1 cellular context compared by ENCODE assay signal in the genomic region with DNA sequence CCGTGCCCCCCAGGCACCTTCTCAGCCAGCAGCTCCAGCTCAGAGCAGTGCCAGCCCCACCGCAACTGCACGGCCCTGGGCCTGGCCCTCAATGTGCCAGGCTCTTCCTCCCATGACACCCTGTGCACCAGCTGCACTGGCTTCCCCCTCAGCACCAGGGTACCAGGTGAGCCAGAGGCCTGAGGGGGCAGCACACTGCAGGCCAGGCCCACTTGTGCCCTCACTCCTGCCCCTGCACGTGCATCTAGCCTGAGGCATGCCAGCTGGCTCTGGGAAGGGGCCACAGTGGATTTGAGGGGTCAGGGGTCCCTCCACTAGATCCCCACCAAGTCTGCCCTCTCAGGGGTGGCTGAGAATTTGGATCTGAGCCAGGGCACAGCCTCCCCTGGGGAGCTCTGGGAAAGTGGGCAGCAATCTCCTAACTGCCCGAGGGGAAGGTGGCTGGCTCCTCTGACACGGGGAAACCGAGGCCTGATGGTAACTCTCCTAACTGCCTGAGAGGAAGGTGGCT.
TF ChIP-seq lines count a peak whose summit lies in the region.

No MANE protein-coding gene starts in this region.

TF ChIP-seq in HepG2, 621 proteins besides CTCF, POLR2A, EP300 and RAD21 (continued from another document and continues in another):
- TF ChIP-seq CENPT (CRISPR knock-in tag; IDR thresholded peaks at IDR 0.05; ENCODE audit: low read depth) (no peak), ZNF329 (CRISPR knock-in tag; IDR thresholded peaks at IDR 0.05; ENCODE audit: low read depth) (no peak), ZNF720 (CRISPR knock-in tag; IDR thresholded peaks at IDR 0.05) (no peak), NPAS2 (CRISPR knock-in tag; IDR thresholded peaks at IDR 0.05; ENCODE audit: borderline replicate concordance) (no peak), HNRNPK (IDR thresholded peaks at IDR 0.05; ENCODE audit: low read depth, low read length, poor library complexity, severe bottlenecking) (no peak), ZNF570 (CRISPR knock-in tag; IDR thresholded peaks at IDR 0.05; ENCODE audit: borderline replicate concordance) (no peak), ZKSCAN1 (IDR thresholded peaks at IDR 0.05; ENCODE audit: low read length) (no peak), ZNF737 (CRISPR knock-in tag; IDR thresholded peaks at IDR 0.05; ENCODE audit: borderline replicate concordance) (no peak), TCF7L2 (IDR thresholded peaks at IDR 0.05; ENCODE audit: low read depth, low read length) (no peak), ZNF660 (CRISPR knock-in tag; IDR thresholded peaks at IDR 0.05; ENCODE audit: borderline replicate concordance, low read depth) (no peak), ARNT (IDR thresholded peaks at IDR 0.05) (no peak), ZFP37 (CRISPR knock-in tag; IDR thresholded peaks at IDR 0.05; ENCODE audit: borderline replicate concordance) (no peak), PREB (CRISPR knock-in tag; IDR thresholded peaks at IDR 0.05) (no peak), PHF21A (CRISPR knock-in tag; IDR thresholded peaks at IDR 0.05) (no peak), ZFX (CRISPR knock-in tag; IDR thresholded peaks at IDR 0.05; ENCODE audit: low read depth) (0 out of 2 replicates have a peak, but pooled peaks have one; percentile 17), ZNF382 (CRISPR knock-in tag; IDR thresholded peaks at IDR 0.05; ENCODE audit: borderline replicate concordance) (no peak), TFE3 (CRISPR knock-in tag; IDR thresholded peaks at IDR 0.05) (no peak), ZNF674 (CRISPR knock-in tag; IDR thresholded peaks at IDR 0.05; ENCODE audit: low read depth) (no peak), ZNF3 (CRISPR knock-in tag; IDR thresholded peaks at IDR 0.05) (no peak), FOXK1 (CRISPR knock-in tag; IDR thresholded peaks at IDR 0.05; ENCODE audit: borderline replicate concordance, low read depth) (no peak), SP2 (CRISPR knock-in tag; IDR thresholded peaks at IDR 0.05) (no peak), REL (CRISPR knock-in tag; conservative IDR thresholded peaks at IDR 0.05) (no peak), STAG1 (CRISPR knock-in tag; IDR thresholded peaks at IDR 0.05) (no peak), ZNF747 (CRISPR knock-in tag; IDR thresholded peaks at IDR 0.05; ENCODE audit: borderline replicate concordance) (no peak), MAF1 (CRISPR knock-in tag; IDR thresholded peaks at IDR 0.05; ENCODE audit: borderline replicate concordance) (no peak), MTF1 (CRISPR knock-in tag; IDR thresholded peaks at IDR 0.05) (no peak), KDM2A (CRISPR knock-in tag; IDR thresholded peaks at IDR 0.05; ENCODE audit: borderline replicate concordance, low read depth) (no peak)
- TF ChIP-seq, protein P1, sequence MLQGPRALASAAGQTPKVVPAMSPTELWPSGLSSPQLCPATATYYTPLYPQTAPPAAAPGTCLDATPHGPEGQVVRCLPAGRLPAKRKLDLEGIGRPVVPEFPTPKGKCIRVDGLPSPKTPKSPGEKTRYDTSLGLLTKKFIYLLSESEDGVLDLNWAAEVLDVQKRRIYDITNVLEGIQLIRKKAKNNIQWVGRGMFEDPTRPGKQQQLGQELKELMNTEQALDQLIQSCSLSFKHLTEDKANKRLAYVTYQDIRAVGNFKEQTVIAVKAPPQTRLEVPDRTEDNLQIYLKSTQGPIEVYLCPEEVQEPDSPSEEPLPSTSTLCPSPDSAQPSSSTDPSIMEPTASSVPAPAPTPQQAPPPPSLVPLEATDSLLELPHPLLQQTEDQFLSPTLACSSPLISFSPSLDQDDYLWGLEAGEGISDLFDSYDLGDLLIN (CRISPR knock-in tag; IDR thresholded peaks at IDR 0.05; ENCODE audit: borderline replicate concordance), result no peak
- TF ChIP-seq, protein P2, sequence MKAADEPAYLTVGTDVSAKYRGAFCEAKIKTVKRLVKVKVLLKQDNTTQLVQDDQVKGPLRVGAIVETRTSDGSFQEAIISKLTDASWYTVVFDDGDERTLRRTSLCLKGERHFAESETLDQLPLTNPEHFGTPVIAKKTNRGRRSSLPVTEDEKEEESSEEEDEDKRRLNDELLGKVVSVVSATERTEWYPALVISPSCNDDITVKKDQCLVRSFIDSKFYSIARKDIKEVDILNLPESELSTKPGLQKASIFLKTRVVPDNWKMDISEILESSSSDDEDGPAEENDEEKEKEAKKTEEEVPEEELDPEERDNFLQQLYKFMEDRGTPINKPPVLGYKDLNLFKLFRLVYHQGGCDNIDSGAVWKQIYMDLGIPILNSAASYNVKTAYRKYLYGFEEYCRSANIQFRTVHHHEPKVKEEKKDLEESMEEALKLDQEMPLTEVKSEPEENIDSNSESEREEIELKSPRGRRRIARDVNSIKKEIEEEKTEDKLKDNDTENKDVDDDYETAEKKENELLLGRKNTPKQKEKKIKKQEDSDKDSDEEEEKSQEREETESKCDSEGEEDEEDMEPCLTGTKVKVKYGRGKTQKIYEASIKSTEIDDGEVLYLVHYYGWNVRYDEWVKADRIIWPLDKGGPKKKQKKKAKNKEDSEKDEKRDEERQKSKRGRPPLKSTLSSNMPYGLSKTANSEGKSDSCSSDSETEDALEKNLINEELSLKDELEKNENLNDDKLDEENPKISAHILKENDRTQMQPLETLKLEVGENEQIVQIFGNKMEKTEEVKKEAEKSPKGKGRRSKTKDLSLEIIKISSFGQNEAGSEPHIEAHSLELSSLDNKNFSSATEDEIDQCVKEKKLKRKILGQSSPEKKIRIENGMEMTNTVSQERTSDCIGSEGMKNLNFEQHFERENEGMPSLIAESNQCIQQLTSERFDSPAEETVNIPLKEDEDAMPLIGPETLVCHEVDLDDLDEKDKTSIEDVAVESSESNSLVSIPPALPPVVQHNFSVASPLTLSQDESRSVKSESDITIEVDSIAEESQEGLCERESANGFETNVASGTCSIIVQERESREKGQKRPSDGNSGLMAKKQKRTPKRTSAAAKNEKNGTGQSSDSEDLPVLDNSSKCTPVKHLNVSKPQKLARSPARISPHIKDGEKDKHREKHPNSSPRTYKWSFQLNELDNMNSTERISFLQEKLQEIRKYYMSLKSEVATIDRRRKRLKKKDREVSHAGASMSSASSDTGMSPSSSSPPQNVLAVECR (CRISPR knock-in tag; IDR thresholded peaks at IDR 0.05; ENCODE audit: borderline replicate concordance), result 0 out of 2 replicates have a peak, but pooled peaks have one; percentile 41
- TF ChIP-seq, protein P3, sequence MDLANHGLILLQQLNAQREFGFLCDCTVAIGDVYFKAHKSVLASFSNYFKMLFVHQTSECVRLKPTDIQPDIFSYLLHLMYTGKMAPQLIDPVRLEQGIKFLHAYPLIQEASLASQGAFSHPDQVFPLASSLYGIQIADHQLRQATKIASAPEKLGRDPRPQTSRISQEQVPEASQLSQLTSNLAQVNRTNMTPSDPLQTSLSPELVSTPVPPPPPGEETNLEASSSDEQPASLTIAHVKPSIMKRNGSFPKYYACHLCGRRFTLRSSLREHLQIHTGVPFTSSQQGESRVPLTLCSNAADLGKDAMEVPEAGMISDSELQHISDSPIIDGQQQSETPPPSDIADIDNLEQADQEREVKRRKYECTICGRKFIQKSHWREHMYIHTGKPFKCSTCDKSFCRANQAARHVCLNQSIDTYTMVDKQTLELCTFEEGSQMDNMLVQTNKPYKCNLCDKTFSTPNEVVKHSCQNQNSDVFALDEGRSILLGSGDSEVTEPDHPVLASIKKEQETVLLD (CRISPR knock-in tag; IDR thresholded peaks at IDR 0.05; ENCODE audit: low read depth), result 0 out of 2 replicates have a peak, but pooled peaks have one; percentile 8
- TF ChIP-seq, protein P4, sequence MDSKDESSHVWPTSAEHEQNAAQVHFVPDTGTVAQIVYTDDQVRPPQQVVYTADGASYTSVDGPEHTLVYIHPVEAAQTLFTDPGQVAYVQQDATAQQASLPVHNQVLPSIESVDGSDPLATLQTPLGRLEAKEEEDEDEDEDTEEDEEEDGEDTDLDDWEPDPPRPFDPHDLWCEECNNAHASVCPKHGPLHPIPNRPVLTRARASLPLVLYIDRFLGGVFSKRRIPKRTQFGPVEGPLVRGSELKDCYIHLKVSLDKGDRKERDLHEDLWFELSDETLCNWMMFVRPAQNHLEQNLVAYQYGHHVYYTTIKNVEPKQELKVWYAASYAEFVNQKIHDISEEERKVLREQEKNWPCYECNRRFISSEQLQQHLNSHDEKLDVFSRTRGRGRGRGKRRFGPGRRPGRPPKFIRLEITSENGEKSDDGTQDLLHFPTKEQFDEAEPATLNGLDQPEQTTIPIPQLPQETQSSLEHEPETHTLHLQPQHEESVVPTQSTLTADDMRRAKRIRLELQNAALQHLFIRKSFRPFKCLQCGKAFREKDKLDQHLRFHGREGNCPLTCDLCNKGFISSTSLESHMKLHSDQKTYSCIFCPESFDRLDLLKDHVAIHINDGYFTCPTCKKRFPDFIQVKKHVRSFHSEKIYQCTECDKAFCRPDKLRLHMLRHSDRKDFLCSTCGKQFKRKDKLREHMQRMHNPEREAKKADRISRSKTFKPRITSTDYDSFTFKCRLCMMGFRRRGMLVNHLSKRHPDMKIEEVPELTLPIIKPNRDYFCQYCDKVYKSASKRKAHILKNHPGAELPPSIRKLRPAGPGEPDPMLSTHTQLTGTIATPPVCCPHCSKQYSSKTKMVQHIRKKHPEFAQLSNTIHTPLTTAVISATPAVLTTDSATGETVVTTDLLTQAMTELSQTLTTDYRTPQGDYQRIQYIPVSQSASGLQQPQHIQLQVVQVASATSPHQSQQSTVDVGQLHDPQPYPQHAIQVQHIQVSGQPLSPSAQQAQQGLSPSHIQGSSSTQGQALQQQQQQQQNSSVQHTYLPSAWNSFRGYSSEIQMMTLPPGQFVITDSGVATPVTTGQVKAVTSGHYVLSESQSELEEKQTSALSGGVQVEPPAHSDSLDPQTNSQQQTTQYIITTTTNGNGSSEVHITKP (CRISPR knock-in tag; IDR thresholded peaks at IDR 0.05; ENCODE audit: low read depth), result no peak
- TF ChIP-seq, protein P5, sequence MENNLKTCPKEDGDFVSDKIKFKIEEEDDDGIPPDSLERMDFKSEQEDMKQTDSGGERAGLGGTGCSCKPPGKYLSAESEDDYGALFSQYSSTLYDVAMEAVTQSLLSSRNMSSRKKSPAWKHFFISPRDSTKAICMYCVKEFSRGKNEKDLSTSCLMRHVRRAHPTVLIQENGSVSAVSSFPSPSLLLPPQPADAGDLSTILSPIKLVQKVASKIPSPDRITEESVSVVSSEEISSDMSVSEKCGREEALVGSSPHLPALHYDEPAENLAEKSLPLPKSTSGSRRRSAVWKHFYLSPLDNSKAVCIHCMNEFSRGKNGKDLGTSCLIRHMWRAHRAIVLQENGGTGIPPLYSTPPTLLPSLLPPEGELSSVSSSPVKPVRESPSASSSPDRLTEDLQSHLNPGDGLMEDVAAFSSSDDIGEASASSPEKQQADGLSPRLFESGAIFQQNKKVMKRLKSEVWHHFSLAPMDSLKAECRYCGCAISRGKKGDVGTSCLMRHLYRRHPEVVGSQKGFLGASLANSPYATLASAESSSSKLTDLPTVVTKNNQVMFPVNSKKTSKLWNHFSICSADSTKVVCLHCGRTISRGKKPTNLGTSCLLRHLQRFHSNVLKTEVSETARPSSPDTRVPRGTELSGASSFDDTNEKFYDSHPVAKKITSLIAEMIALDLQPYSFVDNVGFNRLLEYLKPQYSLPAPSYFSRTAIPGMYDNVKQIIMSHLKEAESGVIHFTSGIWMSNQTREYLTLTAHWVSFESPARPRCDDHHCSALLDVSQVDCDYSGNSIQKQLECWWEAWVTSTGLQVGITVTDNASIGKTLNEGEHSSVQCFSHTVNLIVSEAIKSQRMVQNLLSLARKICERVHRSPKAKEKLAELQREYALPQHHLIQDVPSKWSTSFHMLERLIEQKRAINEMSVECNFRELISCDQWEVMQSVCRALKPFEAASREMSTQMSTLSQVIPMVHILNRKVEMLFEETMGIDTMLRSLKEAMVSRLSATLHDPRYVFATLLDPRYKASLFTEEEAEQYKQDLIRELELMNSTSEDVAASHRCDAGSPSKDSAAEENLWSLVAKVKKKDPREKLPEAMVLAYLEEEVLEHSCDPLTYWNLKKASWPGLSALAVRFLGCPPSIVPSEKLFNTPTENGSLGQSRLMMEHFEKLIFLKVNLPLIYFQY (CRISPR knock-in tag; IDR thresholded peaks at IDR 0.05; ENCODE audit: borderline replicate concordance), result no peak
